ENCODE assay signal across 8 cellular contexts in the genomic region with DNA sequence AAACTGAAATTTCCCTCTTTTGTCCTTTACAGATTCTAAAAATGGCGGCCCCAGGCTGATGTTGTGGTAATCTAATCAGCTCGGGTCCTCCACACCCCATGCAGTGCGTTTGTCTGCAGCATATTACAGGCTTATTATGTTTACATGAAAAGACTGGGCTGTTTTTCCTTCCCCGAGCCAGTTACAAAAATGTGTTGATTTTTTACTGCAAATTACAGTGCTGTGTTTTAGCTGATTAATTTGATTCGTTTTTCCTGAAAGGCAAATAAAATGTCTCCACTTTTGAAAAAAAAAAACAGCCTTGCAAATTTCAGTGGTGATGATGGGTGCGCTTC. TPM values are rescaled to one million over a fixed set of nuclear protein-coding genes. Genes with fewer than 3 reads are reported as not detected.
DNase-seq lines count a peak whose midpoint lies in the region; ATAC-seq and TF ChIP-seq lines count a peak whose summit lies in the region.

No MANE protein-coding gene starts in this region.

- no peaks in the 10 kb centered on the region for H3K9me3 ChIP-seq in CD8-positive, alpha-beta memory T cell (ENCODE audit: low read length)
- no peaks in the 10 kb centered on the region for H3K9me3 ChIP-seq in mucosa of stomach (ENCODE audit: control insufficient read depth, low read length)

- ATAC-seq in effector memory CD8-positive, alpha-beta T cell (replicated peaks), result no peak
- ATAC-seq in GM18505 (IDR thresholded peaks at IDR 0.05; ENCODE audit: unreplicated experiment), result no peak

- peaks cover 0 to 62% (median 1%) of the 10 kb centered on the region in 3 donors for H3K36me3 Mint-ChIP-seq in CD8-positive, alpha-beta memory T cell
- peaks cover 79% of the 10 kb centered on the region for H3K36me3 Mint-ChIP-seq in effector memory CD8-positive, alpha-beta T cell (ENCODE audit: insufficient read depth)

- peak overlapping the region; percentile 100 for H3K27ac ChIP-seq in CD8-positive, alpha-beta memory T cell (ENCODE audit: low read depth, low read length)

- CTCF ChIA-PET in CD8-positive, alpha-beta memory T cell (lab: Charles Lee), result interaction anchor here (1.0 to 14.8 kb wide), 3 partner anchors 25 to 34 kb away, joined by 3 to 204 read pairs (median 5); no protein-coding TSS in a partner anchor

- POLR2A ChIA-PET in CD8-positive, alpha-beta memory T cell (lab: Charles Lee), result interaction anchor here (0.8 to 10.0 kb wide), 5 partner anchors 9 to 75 kb away, joined by 3 to 227 read pairs (median 5); no protein-coding TSS in a partner anchor

- peaks cover 30 to 44% (median 42%) of the 10 kb centered on the region in 3 donors for H3K4me1 Mint-ChIP-seq in CD8-positive, alpha-beta memory T cell
- peaks cover 29 to 32% of the 10 kb centered on the region in 2 donors for H3K4me1 Mint-ChIP-seq in effector memory CD8-positive, alpha-beta T cell (ENCODE audit: low read depth in 2 of 2)

- peak overlapping the region; percentile 100 for H3K27ac Mint-ChIP-seq in CD8-positive, alpha-beta memory T cell
- H3K27ac Mint-ChIP-seq in effector memory CD8-positive, alpha-beta T cell, result peak overlapping the region; percentile 100

- peak overlapping the region; percentile 100 for H3K9ac ChIP-seq in mucosa of stomach (ENCODE audit: low read length)

- H3K27me3 ChIP-seq in CD8-positive, alpha-beta memory T cell (ENCODE audit: insufficient read depth, low read length, poor library complexity, severe bottlenecking), result no peaks in the 10 kb centered on the region
- H3K27me3 ChIP-seq in mucosa of stomach (ENCODE audit: control insufficient read depth, insufficient read depth, low read length), result no peaks in the 10 kb centered on the region

- H3K27me3 Mint-ChIP-seq in CD8-positive, alpha-beta memory T cell, result peaks cover 0 to 14% of the 10 kb centered on the region in 2 donors
- no peaks in the 10 kb centered on the region for H3K27me3 Mint-ChIP-seq in effector memory CD8-positive, alpha-beta T cell

- H3K4me3 Mint-ChIP-seq in CD8-positive, alpha-beta memory T cell, result peak overlapping the region; percentile 96 to 100 (median 98)
- H3K4me3 Mint-ChIP-seq in effector memory CD8-positive, alpha-beta T cell, result peak overlapping the region; percentile 99

- peaks cover 0 to 17% (median 2%) of the 10 kb centered on the region in 5 donors for H3K9me3 Mint-ChIP-seq in CD8-positive, alpha-beta memory T cell
- no peaks in the 10 kb centered on the region for H3K9me3 Mint-ChIP-seq in effector memory CD8-positive, alpha-beta T cell

- peak; percentile 17 to 58 (median 36) for DNase-seq in CD8-positive, alpha-beta memory T cell
- DNase-seq in HT-29 (ENCODE audit: low spot score) (peak; percentile 63), SW480 (ENCODE audit: low spot score) (peak; percentile 70), KG1 (lab: John Stamatoyannopoulos, UW) (no peak), GF-D8 (lab: John Stamatoyannopoulos, UW) (no peak)
- DNase-seq in effector memory CD8-positive, alpha-beta T cell, result peak in 2 of 3 experiments; percentile 22 to 35

- H3K36me3 ChIP-seq in CD8-positive, alpha-beta memory T cell (ENCODE audit: insufficient read depth, low read length), result no peaks in the 10 kb centered on the region
- no peaks in the 10 kb centered on the region for H3K36me3 ChIP-seq in mucosa of stomach (ENCODE audit: control insufficient read depth, insufficient read depth, low read length)

- peaks cover 21% of the 10 kb centered on the region for H3K4me1 ChIP-seq in CD8-positive, alpha-beta memory T cell (ENCODE audit: insufficient read depth, low read length)
- H3K4me1 ChIP-seq in mucosa of stomach (ENCODE audit: control insufficient read depth, insufficient read depth, low read length), result peaks cover 16% of the 10 kb centered on the region

- no peak for TF ChIP-seq POLR2A in GM18505 (IDR thresholded peaks at IDR 0.05; ENCODE audit: borderline replicate concordance, extremely low read depth, insufficient read depth, insufficient read length)

- peak overlapping the region; percentile 91 for H3K4me3 ChIP-seq in CD8-positive, alpha-beta memory T cell (ENCODE audit: low read length)
- peak overlapping the region; percentile 98 for H3K4me3 ChIP-seq in mucosa of stomach (ENCODE audit: low read length)

RNA-seq across cellular contexts. Expression of gene KMT2E, which starts 1.6 kb away (rescaled TPM):
- total RNA-seq in CD8-positive, alpha-beta memory T cell, result 10 to 100 TPM; 81.0 to 87.5 TPM
- polyA plus RNA-seq in CD8-positive, alpha-beta memory T cell, result 237 TPM
- 49.6 and 54.3 TPM in 2 replicates for total RNA-seq in HT-29 (2014; rRNA removed; shearing (Covaris generic))

Comparison
In these comparisons a context has a peak if more than half of its experiments do, and no peak if none do; other contexts are left out.
1. DNase-seq: peak in CD8-positive, alpha-beta memory T cell (5 of 5), HT-29 (single experiment), SW480 (single experiment) and effector memory CD8-positive, alpha-beta T cell (2 of 3); none in KG1 (single experiment) and GF-D8 (single experiment).